In genomic region chr6:38248500-38249234, GRCh38 we compare ENCODE assay signal across 23 cellular contexts.
DNase-seq lines count a peak whose midpoint lies in the region; ATAC-seq and TF ChIP-seq lines count a peak whose summit lies in the region.
"Had no signal": no experiment of that assay in that cellular context is flagged by ENCODE, and none has a peak within 500 bp of the region (broad histone marks: within the 10 kb centered on the region; RNA-seq: fewer than 3 reads in every experiment).

No MANE protein-coding gene starts in this region.

- ATAC-seq in esophagus mucosa (peak; percentile 52), HG03175 (IDR thresholded peaks at IDR 0.05; ENCODE audit: unreplicated experiment) (no peak)
- ATAC-seq: left colon, mucosa of descending colon, Panc1 had no signal

- TF ChIP-seq CTCF in MCF 10A (IDR thresholded peaks at IDR 0.05; ENCODE audit: unreplicated experiment): no peak
- TF ChIP-seq CTCF in breast epithelium (IDR thresholded peaks at IDR 0.05): no peak

- peaks cover 6% of the 10 kb centered on the region for H3K36me3 Mint-ChIP-seq in MCF 10A (ENCODE audit: insufficient read depth, unreplicated experiment)

- peaks cover 11% of the 10 kb centered on the region for H3K9me3 Mint-ChIP-seq in MCF 10A (ENCODE audit: unreplicated experiment)
- H3K9me3 Mint-ChIP-seq: activated CD4-positive, alpha-beta T cell treated with anti-CD3 and anti-CD28 coated beads, Interleukin-2, amount 10 ng/mL, durations not matched to agents 24 days and 14 days; central memory CD8-positive, alpha-beta T cell; endodermal cell had no signal

- no peak for TF ChIP-seq POLR2A in breast epithelium (IDR thresholded peaks at IDR 0.05)

- DNase-seq in MCF 10A (ENCODE audit: unreplicated experiment) (peak; percentile 76), breast epithelium (ENCODE audit: low spot score in 2 of 2) (no peak), RPMI7951 (ENCODE audit: low read depth) (peak; percentile 80), ecto neural progenitor cell (ENCODE audit: low spot score) (no peak), DMS79 treated with DMSO at 0.1 percent for 48 hours (lab: John Stamatoyannopoulos, UW) (no peak), middle frontal gyrus (ENCODE audit: extremely low spot score, low spot score) (no peak)
- DNase-seq: activated CD4-positive, alpha-beta T cell treated with anti-CD3 and anti-CD28 coated beads, Interleukin-2, amount 10 ng/mL, durations not matched to agents 24 days and 14 days; activated effector memory CD4-positive, alpha-beta T cell treated with anti-CD3 and anti-CD28 coated beads, Interleukin-2, amount 50 U/mL, for 16 hours; adrenal gland; CD4-positive, CD25-positive, alpha-beta regulatory T cell; DND-41; endodermal cell; foreskin melanocyte; GOT3; KG1; left colon; mucosa of descending colon; NCI-H1105 treated with DMSO at 0.1 percent for 48 hours; testis had no signal

- no peaks in the 10 kb centered on the region for H3K27me3 Mint-ChIP-seq in MCF 10A (ENCODE audit: insufficient read depth, unreplicated experiment)
- H3K27me3 Mint-ChIP-seq: activated CD4-positive, alpha-beta T cell treated with anti-CD3 and anti-CD28 coated beads, Interleukin-2, amount 10 ng/mL, durations not matched to agents 24 days and 14 days; CD4-positive, CD25-positive, alpha-beta regulatory T cell; central memory CD8-positive, alpha-beta T cell had no signal

- no peak overlapping the region for H3K27ac ChIP-seq in breast epithelium
- H3K27ac ChIP-seq: adrenal gland, testis had no signal

- intact Hi-C loops in MCF 10A (cut with micrococcal nuclease): no loop called here
- intact Hi-C loops in breast epithelium (cut with DNase I; ENCODE audit: low total_unique reads): no loop called here

- CTCF ChIA-PET in MCF 10A (lab: Yijun Ruan, JAX): no interaction called here

- no peaks in the 10 kb centered on the region for H3K4me1 Mint-ChIP-seq in MCF 10A (ENCODE audit: insufficient read depth, unreplicated experiment)
- H3K4me1 Mint-ChIP-seq: activated CD4-positive, alpha-beta T cell treated with anti-CD3 and anti-CD28 coated beads, Interleukin-2, amount 10 ng/mL, durations not matched to agents 24 days and 14 days; central memory CD8-positive, alpha-beta T cell had no signal

- no TSS peak for BruUV-seq in MCF 10A (replicated peaks; lab: Mats Ljungman, UMichigan)

- no peaks in the 10 kb centered on the region for H3K27me3 ChIP-seq in breast epithelium
- H3K27me3 ChIP-seq: adrenal gland, testis had no signal

- H3K27ac Mint-ChIP-seq in MCF 10A (ENCODE audit: low read depth, unreplicated experiment): peak overlapping the region; percentile 13
- H3K27ac Mint-ChIP-seq: activated CD4-positive, alpha-beta T cell treated with anti-CD3 and anti-CD28 coated beads, Interleukin-2, amount 10 ng/mL, durations not matched to agents 24 days and 14 days; CD4-positive, CD25-positive, alpha-beta regulatory T cell; endodermal cell had no signal

- H3K36me3 ChIP-seq in breast epithelium: no peaks in the 10 kb centered on the region
- H3K36me3 ChIP-seq: adrenal gland had no signal

- no peaks in the 10 kb centered on the region for H3K4me1 ChIP-seq in breast epithelium
- H3K4me1 ChIP-seq: adrenal gland, testis had no signal

- H3K4me3 ChIP-seq in breast epithelium: no peak overlapping the region
- H3K4me3 ChIP-seq: adrenal gland, mucosa of descending colon, testis had no signal

- H3K4me3 Mint-ChIP-seq in MCF 10A (ENCODE audit: unreplicated experiment): no peak overlapping the region
- H3K4me3 Mint-ChIP-seq: activated CD4-positive, alpha-beta T cell treated with anti-CD3 and anti-CD28 coated beads, Interleukin-2, amount 10 ng/mL, durations not matched to agents 24 days and 14 days; CD4-positive, CD25-positive, alpha-beta regulatory T cell; central memory CD8-positive, alpha-beta T cell; endodermal cell had no signal

- POLR2A ChIA-PET in MCF 10A (lab: Yijun Ruan, JAX): interaction anchor here (0.5 to 1.2 kb wide), 2 partner anchors 10 to 163 kb away, joined by 3 read pairs; no protein-coding TSS in a partner anchor

- no peaks in the 10 kb centered on the region for H3K9me3 ChIP-seq in breast epithelium
- H3K9me3 ChIP-seq: adrenal gland, mucosa of descending colon, testis had no signal

Comparison
In these comparisons a context has a peak if more than half of its experiments do, and no peak if none do; other contexts are left out.
1. DNase-seq: peak in MCF 10A (single experiment) and RPMI7951 (single experiment); none in breast epithelium (0 of 2), ecto neural progenitor cell (single experiment), DMS79 treated with DMSO at 0.1 percent for 48 hours (single experiment) and middle frontal gyrus (single experiment).